In genomic region chr17:43861960-43862359, GRCh38 we compare ENCODE assay signal across 19 cellular contexts. TPM values are rescaled to one million over a fixed set of nuclear protein-coding genes. Genes with fewer than 3 reads are reported as not detected.
"Had no signal": no experiment of that assay in that cellular context is flagged by ENCODE, and none has a peak within 500 bp of the region (broad histone marks: within the 10 kb centered on the region; RNA-seq: fewer than 3 reads in every experiment).

No MANE protein-coding gene starts in this region.

- H3K4me1 ChIP-seq: body of pancreas, lower lobe of right lung, parathyroid adenoma, uterus had no signal

- H3K36me3 ChIP-seq: lower lobe of right lung, thyroid gland, uterus had no signal

- ATAC-seq: activated CD8-positive, alpha-beta memory T cell treated with anti-CD3 and anti-CD28 coated beads, Interleukin-2, amount 10 ng/mL, durations not matched to agents 7 days and 5 days; body of pancreas; lower lobe of right lung; natural killer cell treated with Interleukin-12 subunit alpha and Interleukin-12 subunit beta and Interleukin-15 and Interleukin-18, amount 100 ng/mL, for 72 hours had no signal

- H3K9me3 ChIP-seq: body of pancreas, lower lobe of right lung, thyroid gland, uterus had no signal

- DNase-seq: activated B cell treated with CpG ODN at 0.5 μM for 24 hours; activated CD4-positive, alpha-beta memory T cell treated with anti-CD3 and anti-CD28 coated beads for 36 hours; activated CD4-positive, alpha-beta T cell treated with anti-CD3 and anti-CD28 coated beads for 4 hours; activated CD8-positive, alpha-beta memory T cell treated with anti-CD3 and anti-CD28 coated beads, Interleukin-2, amount 10 ng/mL, durations not matched to agents 7 days and 5 days; activated naive CD4-positive, alpha-beta T cell; activated naive CD8-positive, alpha-beta T cell treated with anti-CD3 and anti-CD28 coated beads for 36 hours; amniotic stem cell; body of pancreas; lower lobe of right lung; small intestine; stimulated activated CD4-positive, alpha-beta T cell treated with anti-CD3 and anti-CD28 coated beads, Interleukin-4, amount 100 ng/mL, for 1 hour; T-helper 1 cell; T-helper 9 cell; thyroid gland; uterus had no signal

- H3K27me3 ChIP-seq: body of pancreas, thyroid gland, uterus had no signal

- H3K4me3 ChIP-seq: body of pancreas, coronary artery, lower lobe of right lung, thyroid gland, uterus had no signal

- H3K27ac ChIP-seq: body of pancreas, lower lobe of right lung, parathyroid adenoma, thyroid gland had no signal

RNA-seq across cellular contexts. Expression of gene CD300LG, which starts 15.0 kb away (rescaled TPM):
- total RNA-seq: activated B cell treated with CpG ODN at 0.5 μM for 24 hours; activated CD4-positive, alpha-beta memory T cell treated with anti-CD3 and anti-CD28 coated beads for 36 hours; activated CD8-positive, alpha-beta memory T cell treated with anti-CD3 and anti-CD28 coated beads, Interleukin-2, amount 10 ng/mL, durations not matched to agents 7 days and 5 days; activated naive CD8-positive, alpha-beta T cell treated with anti-CD3 and anti-CD28 coated beads for 36 hours; frontal cortex; natural killer cell treated with Interleukin-12 subunit alpha and Interleukin-12 subunit beta and Interleukin-15 and Interleukin-18, amount 100 ng/mL, for 72 hours had no signal

RNA-seq across cellular contexts. Expression of gene MPP3, which starts 29.0 kb away (rescaled TPM):
- total RNA-seq: activated B cell treated with CpG ODN at 0.5 μM for 24 hours; activated CD8-positive, alpha-beta memory T cell treated with anti-CD3 and anti-CD28 coated beads, Interleukin-2, amount 10 ng/mL, durations not matched to agents 7 days and 5 days; natural killer cell treated with Interleukin-12 subunit alpha and Interleukin-12 subunit beta and Interleukin-15 and Interleukin-18, amount 100 ng/mL, for 72 hours had no signal

RNA-seq across cellular contexts. Expression of gene MPP2, which starts 45.4 kb away (rescaled TPM):
- total RNA-seq: activated B cell treated with CpG ODN at 0.5 μM for 24 hours had no signal
